ENCODE assay signal across 8 cellular contexts in the genomic region with DNA sequence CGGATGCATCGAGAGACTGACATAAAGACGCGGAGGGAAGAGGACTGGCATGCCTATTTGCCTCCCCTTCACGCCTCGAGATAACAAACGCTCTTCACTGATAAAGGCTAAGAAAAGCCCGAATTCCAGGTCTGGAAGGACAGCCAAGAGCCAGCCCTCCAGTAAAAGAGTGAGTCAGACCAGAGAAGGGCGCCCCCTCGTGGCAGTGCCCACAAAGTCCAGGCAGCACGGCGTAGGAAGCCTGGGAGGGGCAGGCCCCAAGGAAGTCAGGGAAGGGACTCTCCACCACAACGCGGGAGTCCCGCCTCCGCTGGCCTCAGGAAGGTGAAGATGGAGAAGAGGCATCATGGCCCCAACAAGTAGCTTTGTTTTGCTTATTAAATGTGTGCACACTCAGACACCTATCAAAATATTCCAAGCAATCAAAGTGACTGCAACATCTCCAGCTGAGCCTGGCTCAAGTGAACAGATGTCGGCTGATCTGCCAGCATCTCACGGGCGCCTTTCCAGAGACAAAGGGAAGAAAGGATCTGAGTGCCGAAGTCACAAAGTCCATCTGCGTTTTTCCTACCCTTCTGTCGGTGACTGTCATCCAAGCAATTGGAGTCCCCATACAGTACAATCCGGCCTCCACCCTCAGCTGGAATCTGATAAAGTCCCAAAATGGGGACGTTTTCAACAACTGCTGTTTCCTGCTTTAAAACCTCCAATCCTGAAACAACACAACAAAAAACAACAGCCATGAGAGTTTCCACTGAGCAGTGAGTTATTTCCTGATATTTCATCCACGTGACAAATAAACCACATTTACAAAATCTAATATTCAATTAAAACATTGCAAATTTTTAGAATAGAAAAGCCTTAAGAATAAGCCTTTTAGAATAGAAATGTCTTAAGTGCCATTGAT. TPM values are rescaled to one million over a fixed set of nuclear protein-coding genes. Genes with fewer than 3 reads are reported as not detected.
DNase-seq lines count a peak whose midpoint lies in the region; ATAC-seq and TF ChIP-seq lines count a peak whose summit lies in the region.

No MANE protein-coding gene starts in this region.

- H3K27ac Mint-ChIP-seq in activated CD4-positive, alpha-beta T cell treated with anti-CD3 and anti-CD28 coated beads, Interleukin-2, amount 10 ng/mL, durations not matched to agents 24 days and 14 days = no peak overlapping the region

- ATAC-seq in left lobe of liver = peak; percentile 92

- no peaks in the 10 kb centered on the region for H3K27me3 Mint-ChIP-seq in activated CD4-positive, alpha-beta T cell treated with anti-CD3 and anti-CD28 coated beads, Interleukin-2, amount 10 ng/mL, durations not matched to agents 24 days and 14 days

- intact Hi-C loops in activated CD4-positive, alpha-beta T cell treated with anti-CD3 and anti-CD28 coated beads, Interleukin-2, amount 10 ng/mL, durations not matched to agents 24 days and 14 days (cut with micrococcal nuclease) = no loop called here

- peaks cover 44% of the 10 kb centered on the region for H3K36me3 Mint-ChIP-seq in activated CD4-positive, alpha-beta T cell treated with anti-CD3 and anti-CD28 coated beads, Interleukin-2, amount 10 ng/mL, durations not matched to agents 24 days and 14 days (ENCODE audit: low read depth)

- no peak overlapping the region for H3K4me3 Mint-ChIP-seq in activated CD4-positive, alpha-beta T cell treated with anti-CD3 and anti-CD28 coated beads, Interleukin-2, amount 10 ng/mL, durations not matched to agents 24 days and 14 days

- no peak overlapping the region for H3K4me3 ChIP-seq in choroid plexus epithelial cell (ENCODE audit: low read depth, low read length)

- peak; percentile 61 for DNase-seq in SIG-M5 treated with dmso at 0.1 percent for 504 hours (lab: John Stamatoyannopoulos, UW; ENCODE audit: unreplicated experiment)
- DNase-seq in SIG-M5 (lab: John Stamatoyannopoulos, UW) = no peak
- peak; percentile 62 for DNase-seq in NCI-H2196 (lab: John Stamatoyannopoulos, UW; ENCODE audit: unreplicated experiment)
- DNase-seq in activated CD4-positive, alpha-beta T cell treated with anti-CD3 and anti-CD28 coated beads, Interleukin-2, amount 10 ng/mL, durations not matched to agents 24 days and 14 days = peak; percentile 89
- DNase-seq in choroid plexus epithelial cell (ENCODE audit: low read depth) = peak; percentile 85
- peak; percentile 62 for DNase-seq in left lobe of liver (ENCODE audit: low spot score)
- DNase-seq in stimulated activated CD4-positive, alpha-beta T cell treated with anti-CD3 and anti-CD28 coated beads, Interleukin-4, amount 100 ng/mL, for 24 hours = peak; percentile 68
- no peak for DNase-seq in NCI-H1048 (lab: John Stamatoyannopoulos, UW)

- H3K9me3 Mint-ChIP-seq in activated CD4-positive, alpha-beta T cell treated with anti-CD3 and anti-CD28 coated beads, Interleukin-2, amount 10 ng/mL, durations not matched to agents 24 days and 14 days = no peaks in the 10 kb centered on the region

- H3K4me1 Mint-ChIP-seq in activated CD4-positive, alpha-beta T cell treated with anti-CD3 and anti-CD28 coated beads, Interleukin-2, amount 10 ng/mL, durations not matched to agents 24 days and 14 days = peaks cover 7% of the 10 kb centered on the region

- TF ChIP-seq CTCF in choroid plexus epithelial cell (conservative IDR thresholded peaks at IDR 0.05; ENCODE audit: low read depth, low read length) = peak; percentile 94

RNA-seq across cellular contexts. Expression of a gene that starts 20.4 kb away (rescaled TPM):
- not detected in 2 replicates for total RNA-seq in activated CD4-positive, alpha-beta T cell treated with anti-CD3 and anti-CD28 coated beads, Interleukin-2, amount 10 ng/mL, durations not matched to agents 24 days and 14 days
- not detected for total RNA-seq in left lobe of liver

RNA-seq across cellular contexts. Expression of a gene that starts 53.8 kb away (rescaled TPM):
- 49.6 and 52.3 TPM in 2 replicates for total RNA-seq in activated CD4-positive, alpha-beta T cell treated with anti-CD3 and anti-CD28 coated beads, Interleukin-2, amount 10 ng/mL, durations not matched to agents 24 days and 14 days
- total RNA-seq in left lobe of liver = 41.3 TPM

Comparison
In these comparisons a context has a peak if more than half of its experiments do, and no peak if none do; other contexts are left out.
1. DNase-seq: peak in SIG-M5 treated with dmso at 0.1 percent for 504 hours (single experiment), NCI-H2196 (single experiment), activated CD4-positive, alpha-beta T cell treated with anti-CD3 and anti-CD28 coated beads, Interleukin-2, amount 10 ng/mL, durations not matched to agents 24 days and 14 days (single experiment), choroid plexus epithelial cell (single experiment), left lobe of liver (single experiment) and stimulated activated CD4-positive, alpha-beta T cell treated with anti-CD3 and anti-CD28 coated beads, Interleukin-4, amount 100 ng/mL, for 24 hours (single experiment); none in SIG-M5 (single experiment) and NCI-H1048 (single experiment).